18 cellular contexts compared by ENCODE assay signal in genomic region chr15:39741258-39741657, GRCh38. TPM values are rescaled to one million over a fixed set of nuclear protein-coding genes. Genes with fewer than 3 reads are reported as not detected.
DNase-seq lines count a peak whose midpoint lies in the region; TF ChIP-seq lines count a peak whose summit lies in the region.
"Had no signal": no experiment of that assay in that cellular context is flagged by ENCODE, and none has a peak within 500 bp of the region (broad histone marks: within the 10 kb centered on the region; RNA-seq: fewer than 3 reads in every experiment).

No MANE protein-coding gene starts in this region.

- no peak for TF ChIP-seq POLR2A in tibial nerve (IDR thresholded peaks at IDR 0.05)

- peak; percentile 17 for DNase-seq in AG20443 (ENCODE audit: low spot score)
- peak; percentile 38 for DNase-seq in adipocyte (ENCODE audit: low read depth)
- DNase-seq in fibroblast of mammary gland (ENCODE audit: low read depth) = peak; percentile 75
- peak; percentile 53 for DNase-seq in myocyte (ENCODE audit: low read depth)
- DNase-seq in activated naive CD4-positive, alpha-beta T cell treated with anti-CD3 and anti-CD28 coated beads, Interleukin-2, amount 50 U/mL, for 16 hours = no peak
- DNase-seq in smooth muscle cell (lab: John Stamatoyannopoulos, UW; ENCODE audit: unreplicated experiment) = no peak
- no peak for DNase-seq in tibial nerve (ENCODE audit: low spot score in 2 of 2)
- DNase-seq in NCI-H1417 (lab: John Stamatoyannopoulos, UW) = no peak
- DNase-seq: AML-193; Calu3; CD4-positive, CD25-positive, alpha-beta regulatory T cell; H7; NCI-H1436; NCI-H2029 treated with DMSO at 0.1 percent for 48 hours; NCI-H510A treated with DMSO at 0.1 percent for 48 hours had no signal

- H2AFZ ChIP-seq in smooth muscle cell (ENCODE audit: low read depth) = no peak overlapping the region

- TF ChIP-seq EP300 in tibial nerve (IDR thresholded peaks at IDR 0.05) = no peak

- H3K27me3 ChIP-seq in adipocyte (replicated peaks; ENCODE audit: control insufficient read depth, insufficient read depth, low read length) (no peaks in the 10 kb centered on the region), smooth muscle cell (ENCODE audit: low read depth) (no peaks in the 10 kb centered on the region), tibial nerve (no peaks in the 10 kb centered on the region)

- H3K36me3 ChIP-seq in adipocyte (ENCODE audit: control insufficient read depth, insufficient read depth, low read length, severe bottlenecking) (no peaks in the 10 kb centered on the region), smooth muscle cell (ENCODE audit: low read depth) (no peaks in the 10 kb centered on the region), tibial nerve (no peaks in the 10 kb centered on the region)

- H3K4me3 ChIP-seq in adipocyte (ENCODE audit: low read length) (peak overlapping the region; percentile 20), fibroblast of mammary gland (ENCODE audit: control insufficient read depth, low read depth, low read length) (no peak overlapping the region), smooth muscle cell (no peak overlapping the region), tibial nerve (no peak overlapping the region)
- H3K4me3 ChIP-seq: A549, GM12878 had no signal

- no peak overlapping the region for H3K4me2 ChIP-seq in smooth muscle cell
- H3K4me2 ChIP-seq: A549 had no signal

- H3F3A ChIP-seq in smooth muscle cell (ENCODE audit: low read depth) = no peaks in the 10 kb centered on the region

- H3K9me3 ChIP-seq in adipocyte (ENCODE audit: control insufficient read depth, low read length) (no peaks in the 10 kb centered on the region), smooth muscle cell (replicated peaks; ENCODE audit: low read depth) (no peaks in the 10 kb centered on the region), tibial nerve (no peaks in the 10 kb centered on the region)
- H3K9me3 ChIP-seq: A549 had no signal

- H3K79me2 ChIP-seq in smooth muscle cell (ENCODE audit: low read depth) = no peaks in the 10 kb centered on the region

- TF ChIP-seq CTCF in fibroblast of mammary gland (conservative IDR thresholded peaks at IDR 0.05; ENCODE audit: control insufficient read depth, insufficient read depth, low read depth, low read length) (no peak), smooth muscle cell (IDR thresholded peaks at IDR 0.05; ENCODE audit: borderline replicate concordance, insufficient read depth, poor library complexity, severe bottlenecking) (no peak), tibial nerve (IDR thresholded peaks at IDR 0.05) (no peak)

- H4K20me1 ChIP-seq in smooth muscle cell (ENCODE audit: low read depth) = no peaks in the 10 kb centered on the region

- no peak overlapping the region for H3K27ac ChIP-seq in smooth muscle cell (ENCODE audit: low read depth)
- no peak overlapping the region for H3K27ac ChIP-seq in tibial nerve
- H3K27ac ChIP-seq: A549 had no signal

- no peak overlapping the region for H3K9ac ChIP-seq in adipocyte (ENCODE audit: low read length)
- H3K9ac ChIP-seq in smooth muscle cell (ENCODE audit: low read depth) = no peak overlapping the region

- H3K4me1 ChIP-seq in adipocyte (ENCODE audit: control insufficient read depth, insufficient read depth, low read length) = peaks cover 42% of the 10 kb centered on the region
- H3K4me1 ChIP-seq in smooth muscle cell (ENCODE audit: low read depth) = no peaks in the 10 kb centered on the region
- H3K4me1 ChIP-seq in tibial nerve = peaks cover 0 to 1% (median 0%) of the 10 kb centered on the region in 4 donors

RNA-seq across cellular contexts. Expression of gene FSIP1, which starts 41.4 kb away (rescaled TPM):
- 0.37 and 2.3 TPM in 2 replicates for total RNA-seq in myocyte
- 2.8 TPM for polyA plus RNA-seq in myocyte (2012)
- 0.13 and 2.8 TPM in 2 replicates for total RNA-seq in smooth muscle cell
- 0.43 and 0.59 TPM in 2 replicates for polyA plus RNA-seq in smooth muscle cell
- 1 to 10 TPM in 1 of 4 donors, under 1 TPM in 3; 0.20 to 1.5 (median 0.42) TPM for total RNA-seq in tibial nerve
- polyA plus RNA-seq: HepG2 had no signal

Comparison
In these comparisons a context has a peak if more than half of its experiments do, and no peak if none do; other contexts are left out.
1. DNase-seq: peak in AG20443 (single experiment), adipocyte (single experiment), fibroblast of mammary gland (single experiment) and myocyte (single experiment); none in activated naive CD4-positive, alpha-beta T cell treated with anti-CD3 and anti-CD28 coated beads, Interleukin-2, amount 50 U/mL, for 16 hours (single experiment), smooth muscle cell (single experiment), tibial nerve (0 of 2) and NCI-H1417 (0 of 3).